8 cellular contexts compared by ENCODE assay signal in genomic region chr10:42638821-42639270, GRCh38. TPM values are rescaled to one million over a fixed set of nuclear protein-coding genes. Genes with fewer than 3 reads are reported as not detected.
DNase-seq lines count a peak whose midpoint lies in the region; ATAC-seq, FAIRE-seq and TF ChIP-seq lines count a peak whose summit lies in the region.

No MANE protein-coding gene starts in this region.

- H3K9ac ChIP-seq in skeletal muscle tissue (ENCODE audit: low read depth in 1 of 3, low read length in 3 of 3): peak overlapping the region; percentile 76 to 94 (median 87)

- H2AFZ ChIP-seq in GM23338: peak overlapping the region; percentile 77

- H3K4me3 ChIP-seq in GM23338 (peak overlapping the region; percentile 84), foreskin fibroblast (ENCODE audit: low read depth in 1 of 2, low read length in 2 of 2) (peak overlapping the region; percentile 76 to 97), skeletal muscle tissue (ENCODE audit: low read length in 3 of 3) (peak overlapping the region; percentile 89 to 97 (median 94))

- no peaks in the 10 kb centered on the region for H3K27me3 ChIP-seq in GM23338 (ENCODE audit: insufficient read depth)
- no peaks in the 10 kb centered on the region for H3K27me3 ChIP-seq in skeletal muscle tissue (ENCODE audit: control insufficient read depth in 3 of 3, insufficient read depth in 3 of 3, low read length in 3 of 3)

- no peaks in the 10 kb centered on the region for H3K9me3 ChIP-seq in skeletal muscle tissue (ENCODE audit: control insufficient read depth in 3 of 3, low read length in 3 of 3)

- H3K4me1 Mint-ChIP-seq in GM23338: peaks cover 10% of the 10 kb centered on the region; the same call in 2 of the 3 replicates

- peak overlapping the region; percentile 84 for H3K4me2 ChIP-seq in GM23338

- no peaks in the 10 kb centered on the region for H4K20me1 ChIP-seq in GM23338 (replicated peaks; ENCODE audit: insufficient read depth)

- peaks cover 5% of the 10 kb centered on the region for H3K9me3 Mint-ChIP-seq in GM23338

- no peak for ATAC-seq in GM23338
- no peak for ATAC-seq in GM18870 (IDR thresholded peaks at IDR 0.05; ENCODE audit: unreplicated experiment)

- no peak for TF ChIP-seq CTCF in GM23338 (conservative IDR thresholded peaks at IDR 0.05; ENCODE audit: low read depth in 2 of 2)
- no peak for TF ChIP-seq CTCF in VCaP (conservative IDR thresholded peaks at IDR 0.05)
- TF ChIP-seq CTCF in foreskin fibroblast (IDR thresholded peaks at IDR 0.05; ENCODE audit: low read depth, low read length): no peak

- H3K27me3 Mint-ChIP-seq in GM23338 (ENCODE audit: insufficient read depth, low read depth, poor library complexity): peaks cover 8% of the 10 kb centered on the region

- H3K27ac Mint-ChIP-seq in GM23338: peak overlapping the region; percentile 95

- peak overlapping the region; percentile 98 for H3K27ac ChIP-seq in GM23338 (ENCODE audit: low read depth)
- H3K27ac ChIP-seq in VCaP: peak overlapping the region; percentile 93
- H3K27ac ChIP-seq in skeletal muscle tissue (ENCODE audit: low read depth, low read length): peak overlapping the region; percentile 75

- no peaks in the 10 kb centered on the region for H3K36me3 ChIP-seq in GM23338 (ENCODE audit: insufficient read depth)
- peaks cover 0 to 4% (median 0%) of the 10 kb centered on the region in 3 donors for H3K36me3 ChIP-seq in skeletal muscle tissue (ENCODE audit: control insufficient read depth in 3 of 3, insufficient read depth in 3 of 3, low read length in 3 of 3)

- H3K9me2 ChIP-seq in GM23338 (ENCODE audit: insufficient read depth): no peaks in the 10 kb centered on the region

- no peaks in the 10 kb centered on the region for H3F3A ChIP-seq in GM23338 (replicated peaks; ENCODE audit: low read depth)

- H3K4me3 Mint-ChIP-seq in GM23338: peak overlapping the region; percentile 88

- DNase-seq in GM23338 (ENCODE audit: low spot score): no peak
- DNase-seq in foreskin fibroblast: no peak
- no peak for DNase-seq in SIG-M5 (lab: John Stamatoyannopoulos, UW)
- DNase-seq in RCC 7860 (ENCODE audit: low spot score): no peak
- no peak for DNase-seq in central memory CD4-positive, alpha-beta T cell

- no peak for FAIRE-seq in RCC 7860 (lab: Jason Lieb, UNC)

- H3K4me1 ChIP-seq in GM23338 (ENCODE audit: insufficient read depth) (peaks cover 6% of the 10 kb centered on the region), skeletal muscle tissue (ENCODE audit: control insufficient read depth in 3 of 3, insufficient read depth in 3 of 3, low read length in 3 of 3) (peaks cover 4 to 17% (median 6%) of the 10 kb centered on the region in 3 donors)

- H3K79me2 ChIP-seq in GM23338 (replicated peaks; ENCODE audit: insufficient read depth): peaks cover 37% of the 10 kb centered on the region

- peaks cover 24% of the 10 kb centered on the region for H3K36me3 Mint-ChIP-seq in GM23338 (ENCODE audit: low read depth)

TF ChIP-seq in GM23338, 12 proteins besides CTCF, POLR2A, EP300 and RAD21:
- no peak for TF ChIP-seq JUNB (IDR thresholded peaks at IDR 0.05; ENCODE audit: unreplicated experiment)

RNA-seq across cellular contexts. Expression of gene ZNF33B, which starts 0.5 kb away (rescaled TPM):
- total RNA-seq in GM23338 (2014; rRNA removed; shearing (Covaris generic)): 16.7 and 17.2 TPM in 2 replicates
- 8.0 and 14.4 TPM in 2 replicates for polyA plus RNA-seq in GM23338 (2016; fragmentation: Nextera tagmentation; extraction: Ambion mirVana)
- total RNA-seq in skeletal muscle tissue: 8.4 TPM
